1 cellular context compared by ENCODE assay signal in genomic region chr10:74026428-74026979, GRCh38.
TF ChIP-seq lines count a peak whose summit lies in the region.

No MANE protein-coding gene starts in this region.

TF ChIP-seq in K562, 482 proteins besides CTCF, POLR2A, EP300 and RAD21 (continues in another document):
- 0 out of 2 replicates have a peak, but pooled peaks have one; percentile 55 for TF ChIP-seq CREB5 (CRISPR knock-in tag; IDR thresholded peaks at IDR 0.05)
- peak; percentile 42 for TF ChIP-seq TAL1 (IDR thresholded peaks at IDR 0.05)
- TF ChIP-seq DEAF1 (CRISPR knock-in tag; IDR thresholded peaks at IDR 0.05), result 0 out of 2 replicates have a peak, but pooled peaks have one; percentile 4
- TF ChIP-seq ELF1 (tag; IDR thresholded peaks at IDR 0.05), result no peak
- peak; percentile 47 for TF ChIP-seq ZNF766 (CRISPR knock-in tag; conservative IDR thresholded peaks at IDR 0.05)
- TF ChIP-seq ZC3H8 (IDR thresholded peaks at IDR 0.05), result no peak
- TF ChIP-seq MAZ (CRISPR knock-in tag; conservative IDR thresholded peaks at IDR 0.05 in 1 of 2, IDR thresholded peaks at IDR 0.05 in 1 of 2), result peak in 1 of 2 experiments; percentile 46; a peak in 1 of 4 replicates
- peak in 1 of 2 experiments; percentile 47; a peak in 1 of 4 replicates for TF ChIP-seq TBL1XR1 (IDR thresholded peaks at IDR 0.05; ENCODE audit: low read length in 2 of 2)
- peak; percentile 84; the same call in 1 of the 2 replicates for TF ChIP-seq SMARCE1 (IDR thresholded peaks at IDR 0.05)
- no peak for TF ChIP-seq ZNF280A (IDR thresholded peaks at IDR 0.05; ENCODE audit: low read depth, partially characterized antibody)
- no peak for TF ChIP-seq NR2C2 (CRISPR knock-in tag; IDR thresholded peaks at IDR 0.05)
- no peak; the same call in 1 of the 2 replicates for TF ChIP-seq NR2C2 (tag; IDR thresholded peaks at IDR 0.05)
- no peak for TF ChIP-seq ETV5 (CRISPR knock-in tag; IDR thresholded peaks at IDR 0.05; ENCODE audit: low read depth)
- TF ChIP-seq AFF4 (CRISPR knock-in tag; IDR thresholded peaks at IDR 0.05), result peak; percentile 68; the same call in 1 of the 2 replicates
- TF ChIP-seq COPS2 (conservative IDR thresholded peaks at IDR 0.05), result no peak
- TF ChIP-seq TCF3 (CRISPR knock-in tag; IDR thresholded peaks at IDR 0.05), result peak; percentile 16; the same call in 1 of the 2 replicates
- peak; percentile 58; the same call in 1 of the 2 replicates for TF ChIP-seq SMARCC2 (IDR thresholded peaks at IDR 0.05; ENCODE audit: low read depth)
- TF ChIP-seq DPF2 (IDR thresholded peaks at IDR 0.05), result peak; percentile 79; the same call in 1 of the 2 replicates
- TF ChIP-seq CEBPB (tag; IDR thresholded peaks at IDR 0.05), result peak; percentile 81
- TF ChIP-seq TEAD1 (CRISPR knock-in tag; IDR thresholded peaks at IDR 0.05), result 0 out of 4 replicates have a peak, but pooled peaks of 1 of the 2 experiments have one; percentile 50
- TF ChIP-seq ETS2 (tag; IDR thresholded peaks at IDR 0.05; ENCODE audit: borderline replicate concordance, poor library complexity, severe bottlenecking), result no peak
- TF ChIP-seq E4F1 (CRISPR knock-in tag; IDR thresholded peaks at IDR 0.05; ENCODE audit: borderline replicate concordance), result peak; percentile 42; the same call in 1 of the 2 replicates
- TF ChIP-seq JUND (IDR thresholded peaks at IDR 0.05; ENCODE audit: borderline replicate concordance, low read depth, low read length), result peak; percentile 72
- peak; percentile 90; the same call in 2 of the 3 replicates for TF ChIP-seq JUND (tag; IDR thresholded peaks at IDR 0.05; ENCODE audit: borderline replicate concordance, low read depth, low read length)
- TF ChIP-seq HDAC3 (IDR thresholded peaks at IDR 0.05; ENCODE audit: borderline replicate concordance, partially characterized antibody), result peak; percentile 64
- TF ChIP-seq RBM25 (IDR thresholded peaks at IDR 0.05; ENCODE audit: low read depth, low read length, severe bottlenecking), result peak; percentile 31
- TF ChIP-seq HDAC1 (IDR thresholded peaks at IDR 0.05), result 0 out of 4 replicates have a peak, but pooled peaks of 1 of the 2 experiments have one; percentile 42
- TF ChIP-seq ZSCAN32 (CRISPR knock-in tag; IDR thresholded peaks at IDR 0.05), result peak; percentile 10; the same call in 1 of the 2 replicates
- TF ChIP-seq STAT5A (IDR thresholded peaks at IDR 0.05; ENCODE audit: borderline replicate concordance, low read length), result no peak
- TF ChIP-seq BRF2 (IDR thresholded peaks at IDR 0.05; ENCODE audit: borderline replicate concordance, insufficient read depth, insufficient read length), result no peak
- peak; percentile 33; the same call in 1 of the 2 replicates for TF ChIP-seq POLR2H (tag; IDR thresholded peaks at IDR 0.05; ENCODE audit: low read depth)
- TF ChIP-seq CTBP1 (IDR thresholded peaks at IDR 0.05; ENCODE audit: borderline replicate concordance), result peak; percentile 59; the same call in 1 of the 2 replicates
- peak; percentile 49; the same call in 1 of the 2 replicates for TF ChIP-seq CBFA2T3 (IDR thresholded peaks at IDR 0.05)
- TF ChIP-seq MBD2 (IDR thresholded peaks at IDR 0.05; ENCODE audit: borderline replicate concordance, low read depth), result 0 out of 2 replicates have a peak, but pooled peaks have one; percentile 31
- TF ChIP-seq SOX6 (IDR thresholded peaks at IDR 0.05), result peak; percentile 75
- TF ChIP-seq KDM1A (IDR thresholded peaks at IDR 0.05), result peak; percentile 46 to 81; a peak in 3 of 4 replicates
- TF ChIP-seq MYC (IDR thresholded peaks at IDR 0.05; ENCODE audit: low read depth, low read length), result peak; percentile 52
- no peak for TF ChIP-seq MYC (CRISPR knock-in tag; IDR thresholded peaks at IDR 0.05; ENCODE audit: borderline replicate concordance, low read depth)
- TF ChIP-seq JUN (IDR thresholded peaks at IDR 0.05; ENCODE audit: borderline replicate concordance, low read depth, low read length), result 0 out of 2 replicates have a peak, but pooled peaks have one; percentile 74
- TF ChIP-seq JUN (CRISPR knock-in tag; IDR thresholded peaks at IDR 0.05; ENCODE audit: borderline replicate concordance), result no peak
- TF ChIP-seq ARID3A (IDR thresholded peaks at IDR 0.05; ENCODE audit: borderline replicate concordance, low read depth, low read length), result 0 out of 2 replicates have a peak, but pooled peaks have one; percentile 75
- TF ChIP-seq RCOR1 (IDR thresholded peaks at IDR 0.05; ENCODE audit: borderline replicate concordance in 1 of 2, low read depth in 2 of 2, low read length in 2 of 2), result peak in 1 of 2 experiments; percentile 92; a peak in 2 of 4 replicates
- peak; percentile 57 for TF ChIP-seq CEBPG (CRISPR knock-in tag; IDR thresholded peaks at IDR 0.05)
- TF ChIP-seq CEBPG (tag; conservative IDR thresholded peaks at IDR 0.05 in 1 of 2, IDR thresholded peaks at IDR 0.05 in 1 of 2), result peak; percentile 94
- TF ChIP-seq ZNF124 (CRISPR knock-in tag; IDR thresholded peaks at IDR 0.05), result no peak
- peak in 1 of 2 experiments; percentile 61; a peak in 2 of 4 replicates for TF ChIP-seq FOXA3 (CRISPR knock-in tag; conservative IDR thresholded peaks at IDR 0.05 in 1 of 2, IDR thresholded peaks at IDR 0.05 in 1 of 2)
- peak; percentile 92 for TF ChIP-seq ATF3 (IDR thresholded peaks at IDR 0.05)
- TF ChIP-seq ATF3 (CRISPR knock-in tag; conservative IDR thresholded peaks at IDR 0.05), result no peak
